1 cellular context compared by ENCODE assay signal in the genomic region with DNA sequence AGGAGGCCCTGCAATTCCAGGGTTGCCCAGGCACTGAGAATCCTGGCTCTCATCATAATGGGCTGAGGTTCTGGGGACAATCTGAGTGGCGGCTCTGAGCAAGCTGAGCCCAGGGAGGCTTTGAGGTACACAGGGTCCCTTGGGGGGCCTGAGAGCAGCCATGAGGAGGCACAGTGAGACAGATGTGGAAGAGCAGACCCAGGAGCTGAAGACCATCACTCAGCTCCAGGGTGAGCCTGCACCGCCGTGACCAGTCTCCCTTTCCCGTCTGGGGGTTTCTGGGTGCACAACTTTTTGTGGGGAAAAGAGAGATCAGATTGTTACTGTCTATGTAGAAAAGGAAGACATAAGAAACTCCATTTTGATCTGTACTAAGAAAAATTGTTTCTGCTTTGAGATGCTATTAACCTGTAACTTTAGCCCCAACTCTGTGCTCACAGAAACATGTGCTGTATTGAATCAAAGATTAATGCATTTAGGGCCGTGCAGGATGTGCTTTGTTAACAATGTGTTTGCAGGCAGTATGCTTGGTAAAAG.
TF ChIP-seq lines count a peak whose summit lies in the region.

TSS of gene CCDC183 (plus strand) at position 101 of the 537 bp plus-strand sequence. CDS start at position 161, 60 bp downstream.

TF ChIP-seq in HepG2, 621 proteins besides CTCF, POLR2A, EP300 and RAD21 (continued from another document and continues in another):
- TF ChIP-seq, protein P1, sequence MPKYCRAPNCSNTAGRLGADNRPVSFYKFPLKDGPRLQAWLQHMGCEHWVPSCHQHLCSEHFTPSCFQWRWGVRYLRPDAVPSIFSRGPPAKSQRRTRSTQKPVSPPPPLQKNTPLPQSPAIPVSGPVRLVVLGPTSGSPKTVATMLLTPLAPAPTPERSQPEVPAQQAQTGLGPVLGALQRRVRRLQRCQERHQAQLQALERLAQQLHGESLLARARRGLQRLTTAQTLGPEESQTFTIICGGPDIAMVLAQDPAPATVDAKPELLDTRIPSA (CRISPR knock-in tag; IDR thresholded peaks at IDR 0.05; ENCODE audit: borderline replicate concordance): no peak
- TF ChIP-seq ZNF790 (CRISPR knock-in tag; IDR thresholded peaks at IDR 0.05; ENCODE audit: borderline replicate concordance): no peak
- TF ChIP-seq TBX2 (CRISPR knock-in tag; IDR thresholded peaks at IDR 0.05; ENCODE audit: borderline replicate concordance): no peak; the same call in 1 of the 2 replicates
- no peak for TF ChIP-seq BCLAF1 (IDR thresholded peaks at IDR 0.05)
- TF ChIP-seq NFYC (CRISPR knock-in tag; IDR thresholded peaks at IDR 0.05): no peak
- TF ChIP-seq ZNF782 (CRISPR knock-in tag; IDR thresholded peaks at IDR 0.05; ENCODE audit: borderline replicate concordance): no peak
- TF ChIP-seq, protein P2, sequence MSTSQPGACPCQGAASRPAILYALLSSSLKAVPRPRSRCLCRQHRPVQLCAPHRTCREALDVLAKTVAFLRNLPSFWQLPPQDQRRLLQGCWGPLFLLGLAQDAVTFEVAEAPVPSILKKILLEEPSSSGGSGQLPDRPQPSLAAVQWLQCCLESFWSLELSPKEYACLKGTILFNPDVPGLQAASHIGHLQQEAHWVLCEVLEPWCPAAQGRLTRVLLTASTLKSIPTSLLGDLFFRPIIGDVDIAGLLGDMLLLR (CRISPR knock-in tag; IDR thresholded peaks at IDR 0.05): no peak
- no peak; the same call in 1 of the 2 replicates for TF ChIP-seq GLI4 (CRISPR knock-in tag; IDR thresholded peaks at IDR 0.05; ENCODE audit: borderline replicate concordance)
- 0 out of 2 replicates have a peak, but pooled peaks have one; percentile 3 for TF ChIP-seq HDAC2 (CRISPR knock-in tag; IDR thresholded peaks at IDR 0.05)
- TF ChIP-seq ZNF335 (CRISPR knock-in tag; IDR thresholded peaks at IDR 0.05): no peak
- TF ChIP-seq, protein P3, sequence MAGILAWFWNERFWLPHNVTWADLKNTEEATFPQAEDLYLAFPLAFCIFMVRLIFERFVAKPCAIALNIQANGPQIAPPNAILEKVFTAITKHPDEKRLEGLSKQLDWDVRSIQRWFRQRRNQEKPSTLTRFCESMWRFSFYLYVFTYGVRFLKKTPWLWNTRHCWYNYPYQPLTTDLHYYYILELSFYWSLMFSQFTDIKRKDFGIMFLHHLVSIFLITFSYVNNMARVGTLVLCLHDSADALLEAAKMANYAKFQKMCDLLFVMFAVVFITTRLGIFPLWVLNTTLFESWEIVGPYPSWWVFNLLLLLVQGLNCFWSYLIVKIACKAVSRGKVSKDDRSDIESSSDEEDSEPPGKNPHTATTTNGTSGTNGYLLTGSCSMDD (CRISPR knock-in tag; IDR thresholded peaks at IDR 0.05): no peak
- TF ChIP-seq SRF (IDR thresholded peaks at IDR 0.05; ENCODE audit: low read depth, low read length): no peak
- no peak for TF ChIP-seq ZNF280B (CRISPR knock-in tag; IDR thresholded peaks at IDR 0.05; ENCODE audit: borderline replicate concordance)
- TF ChIP-seq ZFP41 (CRISPR knock-in tag; IDR thresholded peaks at IDR 0.05; ENCODE audit: borderline replicate concordance): no peak
- TF ChIP-seq HDAC1 (CRISPR knock-in tag; IDR thresholded peaks at IDR 0.05): no peak
- TF ChIP-seq ZNF431 (CRISPR knock-in tag; IDR thresholded peaks at IDR 0.05; ENCODE audit: borderline replicate concordance, low read depth): no peak
- no peak for TF ChIP-seq KLF13 (CRISPR knock-in tag; IDR thresholded peaks at IDR 0.05)
- TF ChIP-seq, protein P4, sequence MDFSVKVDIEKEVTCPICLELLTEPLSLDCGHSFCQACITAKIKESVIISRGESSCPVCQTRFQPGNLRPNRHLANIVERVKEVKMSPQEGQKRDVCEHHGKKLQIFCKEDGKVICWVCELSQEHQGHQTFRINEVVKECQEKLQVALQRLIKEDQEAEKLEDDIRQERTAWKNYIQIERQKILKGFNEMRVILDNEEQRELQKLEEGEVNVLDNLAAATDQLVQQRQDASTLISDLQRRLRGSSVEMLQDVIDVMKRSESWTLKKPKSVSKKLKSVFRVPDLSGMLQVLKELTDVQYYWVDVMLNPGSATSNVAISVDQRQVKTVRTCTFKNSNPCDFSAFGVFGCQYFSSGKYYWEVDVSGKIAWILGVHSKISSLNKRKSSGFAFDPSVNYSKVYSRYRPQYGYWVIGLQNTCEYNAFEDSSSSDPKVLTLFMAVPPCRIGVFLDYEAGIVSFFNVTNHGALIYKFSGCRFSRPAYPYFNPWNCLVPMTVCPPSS (IDR thresholded peaks at IDR 0.05): no peak
- no peak for TF ChIP-seq ZNF670 (CRISPR knock-in tag; IDR thresholded peaks at IDR 0.05; ENCODE audit: borderline replicate concordance)
- peak; percentile 48; the same call in 1 of the 2 replicates for TF ChIP-seq BRCA1 (CRISPR knock-in tag; IDR thresholded peaks at IDR 0.05)
- no peak for TF ChIP-seq SMAD9 (CRISPR knock-in tag; IDR thresholded peaks at IDR 0.05)
- TF ChIP-seq, protein P5, sequence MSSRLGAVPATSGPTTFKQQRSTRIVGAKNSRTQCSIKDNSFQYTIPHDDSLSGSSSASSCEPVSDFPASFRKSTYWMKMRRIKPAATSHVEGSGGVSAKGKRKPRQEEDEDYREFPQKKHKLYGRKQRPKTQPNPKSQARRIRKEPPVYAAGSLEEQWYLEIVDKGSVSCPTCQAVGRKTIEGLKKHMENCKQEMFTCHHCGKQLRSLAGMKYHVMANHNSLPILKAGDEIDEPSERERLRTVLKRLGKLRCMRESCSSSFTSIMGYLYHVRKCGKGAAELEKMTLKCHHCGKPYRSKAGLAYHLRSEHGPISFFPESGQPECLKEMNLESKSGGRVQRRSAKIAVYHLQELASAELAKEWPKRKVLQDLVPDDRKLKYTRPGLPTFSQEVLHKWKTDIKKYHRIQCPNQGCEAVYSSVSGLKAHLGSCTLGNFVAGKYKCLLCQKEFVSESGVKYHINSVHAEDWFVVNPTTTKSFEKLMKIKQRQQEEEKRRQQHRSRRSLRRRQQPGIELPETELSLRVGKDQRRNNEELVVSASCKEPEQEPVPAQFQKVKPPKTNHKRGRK (CRISPR knock-in tag; IDR thresholded peaks at IDR 0.05): no peak
- TF ChIP-seq TCF7L2 (IDR thresholded peaks at IDR 0.05; ENCODE audit: low read depth, low read length): no peak
- no peak for TF ChIP-seq POLR2AphosphoS2 (IDR thresholded peaks at IDR 0.05; ENCODE audit: low read depth, low read length)
- TF ChIP-seq CAMTA2 (CRISPR knock-in tag; IDR thresholded peaks at IDR 0.05; ENCODE audit: borderline replicate concordance): 0 out of 2 replicates have a peak, but pooled peaks have one; percentile 35
- 0 out of 2 replicates have a peak, but pooled peaks have one; percentile 30 for TF ChIP-seq HIVEP1 (CRISPR knock-in tag; IDR thresholded peaks at IDR 0.05)
- no peak for TF ChIP-seq ARID3A (IDR thresholded peaks at IDR 0.05; ENCODE audit: low read depth, low read length)
- TF ChIP-seq ZNF253 (CRISPR knock-in tag; IDR thresholded peaks at IDR 0.05; ENCODE audit: borderline replicate concordance): no peak
- no peak for TF ChIP-seq KMT2A (CRISPR knock-in tag; IDR thresholded peaks at IDR 0.05)
- no peak for TF ChIP-seq ZBTB8A (CRISPR knock-in tag; IDR thresholded peaks at IDR 0.05; ENCODE audit: borderline replicate concordance, low read depth)
- TF ChIP-seq RORA (CRISPR knock-in tag; IDR thresholded peaks at IDR 0.05): no peak
- no peak for TF ChIP-seq JDP2 (CRISPR knock-in tag; IDR thresholded peaks at IDR 0.05; ENCODE audit: borderline replicate concordance)
- no peak for TF ChIP-seq KDM2A (CRISPR knock-in tag; IDR thresholded peaks at IDR 0.05; ENCODE audit: borderline replicate concordance, low read depth)
- no peak for TF ChIP-seq ZNF430 (CRISPR knock-in tag; IDR thresholded peaks at IDR 0.05)
- no peak for TF ChIP-seq SOX6 (IDR thresholded peaks at IDR 0.05)
- TF ChIP-seq SOX6 (CRISPR knock-in tag; IDR thresholded peaks at IDR 0.05): no peak
- no peak for TF ChIP-seq RFXAP (CRISPR knock-in tag; IDR thresholded peaks at IDR 0.05; ENCODE audit: borderline replicate concordance)
- no peak for TF ChIP-seq FOXP1 (IDR thresholded peaks at IDR 0.05)
- TF ChIP-seq FOXP1 (CRISPR knock-in tag; IDR thresholded peaks at IDR 0.05): no peak
- no peak for TF ChIP-seq ZBED4 (CRISPR knock-in tag; IDR thresholded peaks at IDR 0.05; ENCODE audit: borderline replicate concordance)
- no peak for TF ChIP-seq ZNF619 (CRISPR knock-in tag; IDR thresholded peaks at IDR 0.05)
- TF ChIP-seq DMTF1 (CRISPR knock-in tag; IDR thresholded peaks at IDR 0.05): no peak
- no peak for TF ChIP-seq ZNF616 (CRISPR knock-in tag; IDR thresholded peaks at IDR 0.05; ENCODE audit: low read depth)
- no peak for TF ChIP-seq ZNF792 (CRISPR knock-in tag; IDR thresholded peaks at IDR 0.05)
- TF ChIP-seq PAWR (CRISPR knock-in tag; IDR thresholded peaks at IDR 0.05; ENCODE audit: borderline replicate concordance): no peak
- TF ChIP-seq KDM6A (CRISPR knock-in tag; IDR thresholded peaks at IDR 0.05; ENCODE audit: low read depth): no peak
